Comparison of ENCODE assay signal across 1 cellular context in genomic region chr14:77271113-77271710, GRCh38.
TF ChIP-seq lines count a peak whose summit lies in the region.

NGB (minus strand) TSS chr14:77271206; CDS start chr14:77270937, 269 bp downstream.

TF ChIP-seq in HepG2, 621 proteins besides CTCF, POLR2A, EP300 and RAD21:
- TF ChIP-seq ZBTB4 (CRISPR knock-in tag; IDR thresholded peaks at IDR 0.05; ENCODE audit: borderline replicate concordance) (no peak), PREB (CRISPR knock-in tag; IDR thresholded peaks at IDR 0.05) (no peak), SP5 (CRISPR knock-in tag; IDR thresholded peaks at IDR 0.05; ENCODE audit: borderline replicate concordance, low read depth) (no peak), ZNF687 (CRISPR knock-in tag; IDR thresholded peaks at IDR 0.05) (no peak), SOX5 (CRISPR knock-in tag; IDR thresholded peaks at IDR 0.05; ENCODE audit: borderline replicate concordance) (no peak), ZNF691 (CRISPR knock-in tag; IDR thresholded peaks at IDR 0.05; ENCODE audit: borderline replicate concordance, low read depth) (no peak), KDM6A (CRISPR knock-in tag; IDR thresholded peaks at IDR 0.05; ENCODE audit: low read depth) (no peak), HNRNPK (IDR thresholded peaks at IDR 0.05; ENCODE audit: low read depth, low read length, poor library complexity, severe bottlenecking) (no peak), THAP7 (CRISPR knock-in tag; IDR thresholded peaks at IDR 0.05) (no peak), MATR3 (CRISPR knock-in tag; IDR thresholded peaks at IDR 0.05) (no peak), ZBTB26 (CRISPR knock-in tag; IDR thresholded peaks at IDR 0.05; ENCODE audit: borderline replicate concordance) (no peak), ELF1 (CRISPR knock-in tag; IDR thresholded peaks at IDR 0.05) (no peak), ZBTB14 (CRISPR knock-in tag; IDR thresholded peaks at IDR 0.05) (no peak), ZBTB10 (CRISPR knock-in tag; IDR thresholded peaks at IDR 0.05; ENCODE audit: borderline replicate concordance) (no peak), ZZZ3 (CRISPR knock-in tag; IDR thresholded peaks at IDR 0.05; ENCODE audit: borderline replicate concordance) (no peak), ZNF776 (CRISPR knock-in tag; IDR thresholded peaks at IDR 0.05) (no peak), ZNF710 (CRISPR knock-in tag; IDR thresholded peaks at IDR 0.05; ENCODE audit: borderline replicate concordance) (no peak), ZNF446 (CRISPR knock-in tag; IDR thresholded peaks at IDR 0.05) (no peak), ZNF430 (CRISPR knock-in tag; IDR thresholded peaks at IDR 0.05) (no peak), SIX1 (CRISPR knock-in tag; IDR thresholded peaks at IDR 0.05; ENCODE audit: borderline replicate concordance) (no peak)
